In genomic region chr2:200199576-200200263, GRCh38 we compare ENCODE assay signal across 12 cellular contexts.
DNase-seq lines count a peak whose midpoint lies in the region; ATAC-seq, FAIRE-seq and TF ChIP-seq lines count a peak whose summit lies in the region.
"Had no signal": no experiment of that assay in that cellular context is flagged by ENCODE, and none has a peak within 500 bp of the region (broad histone marks: within the 10 kb centered on the region; RNA-seq: fewer than 3 reads in every experiment).

No MANE protein-coding gene starts in this region.

- TF ChIP-seq RAD21 in K562 (CRISPR knock-in tag; conservative IDR thresholded peaks at IDR 0.05 in 1 of 2, IDR thresholded peaks at IDR 0.05 in 1 of 2): no peak

- no peaks in the 10 kb centered on the region for H3K36me3 ChIP-seq in Loucy (ENCODE audit: insufficient read depth, low read length)
- no peaks in the 10 kb centered on the region for H3K36me3 ChIP-seq in K562 (ENCODE audit: control insufficient read depth, insufficient read depth, low read length)
- H3K36me3 ChIP-seq in upper lobe of right lung: no peaks in the 10 kb centered on the region

- in situ Hi-C loops in K562 (cut with MboI): no loop called here

- H3F3A ChIP-seq in Loucy (ENCODE audit: low read depth): no peaks in the 10 kb centered on the region

- BruUV-seq in K562 (replicated peaks; lab: Mats Ljungman, UMichigan): no TSS peak

- no peaks in the 10 kb centered on the region for H3K9me2 ChIP-seq in Loucy (replicated peaks; ENCODE audit: low read depth, low read length)

- H3K4me2 ChIP-seq in Loucy (ENCODE audit: low read depth, low read length, poor library complexity, severe bottlenecking) (no peak overlapping the region), K562 (ENCODE audit: insufficient read depth, low read length) (no peak overlapping the region)
- H3K4me2 ChIP-seq: KMS-11 had no signal

- no peaks in the 10 kb centered on the region for H3K79me2 ChIP-seq in Loucy (ENCODE audit: insufficient read depth, low read length)
- H3K79me2 ChIP-seq in K562 (ENCODE audit: control insufficient read depth, insufficient read depth, low read length): no peaks in the 10 kb centered on the region

- H3K4me3 ChIP-seq in Loucy (ENCODE audit: low read length, poor library complexity, severe bottlenecking) (no peak overlapping the region), K562 (no peak overlapping the region), upper lobe of right lung (no peak overlapping the region)

- TF ChIP-seq CTCF in Loucy (conservative IDR thresholded peaks at IDR 0.05; ENCODE audit: low read length) (peak; percentile 50), K562 (IDR thresholded peaks at IDR 0.05 in 2 of 3, conservative IDR thresholded peaks at IDR 0.05 in 1 of 3; ENCODE audit: insufficient read depth in 2 of 3, low read depth in 1 of 3, low read length in 3 of 3) (peak in 2 of 3 experiments; percentile 25 to 27; a peak in 2 of 6 replicates), upper lobe of right lung (IDR thresholded peaks at IDR 0.05) (no peak)

- ATAC-seq in K562 (no peak), upper lobe of right lung (peak; percentile 39), HG02870 (IDR thresholded peaks at IDR 0.05; ENCODE audit: unreplicated experiment) (no peak)

- intact Hi-C loops in K562 (cut with micrococcal nuclease) (loop anchor here (10.0 kb wide), 1 partner anchor 215 kb away; no protein-coding TSS in a partner anchor), upper lobe of right lung (cut with DNase I) (no loop called here)

- no peak for TF ChIP-seq POLR2A in K562 (conservative IDR thresholded peaks at IDR 0.05)

- peak overlapping the region; percentile 72 for H2AFZ ChIP-seq in Loucy (ENCODE audit: low read length)
- no peak overlapping the region for H2AFZ ChIP-seq in K562 (ENCODE audit: low read depth, low read length)

- 33% methylated on average over 3 of the region's 4 CpGs for WGBS in K562 (ENCODE audit: insufficient coverage, low coverage, missing lambda C conversion rate)

- H3K9ac ChIP-seq in Loucy (ENCODE audit: low read depth, low read length, poor library complexity, severe bottlenecking): no peak overlapping the region
- H3K9ac ChIP-seq in K562 (ENCODE audit: insufficient read depth in 1 of 2, low read depth in 2 of 2, low read length in 2 of 2): no peak overlapping the region
- H3K9ac ChIP-seq: KMS-11 had no signal

- CTCF ChIA-PET in K562 (lab: Yijun Ruan, JAX; ENCODE audit: low intra/inter-chr PET ratio): no interaction called here

- no peak for FAIRE-seq in K562 (lab: Jason Lieb, UNC)
- FAIRE-seq: GM18507 had no signal

- H4K20me1 ChIP-seq in Loucy (ENCODE audit: insufficient read depth, low read length, poor library complexity, severe bottlenecking): no peaks in the 10 kb centered on the region
- H4K20me1 ChIP-seq in K562 (replicated peaks; ENCODE audit: control insufficient read depth, insufficient read depth, low read length): no peaks in the 10 kb centered on the region

- POLR2A ChIA-PET in K562 (lab: Yijun Ruan, JAX): no interaction called here

- no peaks in the 10 kb centered on the region for H3K4me1 ChIP-seq in Loucy (ENCODE audit: insufficient read depth, low read length, poor library complexity, severe bottlenecking)
- no peaks in the 10 kb centered on the region; a peak in 1 of 5 replicates for H3K4me1 ChIP-seq in K562 (replicated peaks in 1 of 2; ENCODE audit: control insufficient read depth in 2 of 2, insufficient read depth in 2 of 2, low read length in 2 of 2)
- H3K4me1 ChIP-seq in upper lobe of right lung: no peaks in the 10 kb centered on the region

- no peak for TF ChIP-seq EP300 in K562 (IDR thresholded peaks at IDR 0.05; ENCODE audit: low read length)

- DNase-seq in stimulated activated CD4-positive, alpha-beta T cell treated with anti-CD3 and anti-CD28 coated beads, Interleukin-1b, Interleukin-23, amount 100 ng/mL, for 48 hours: peak; percentile 14
- DNase-seq in stimulated activated CD4-positive, alpha-beta T cell treated with anti-CD3 and anti-CD28 coated beads, Interleukin-4, amount 100 ng/mL, for 24 hours: no peak
- DNase-seq in K562 (ENCODE audit: extremely low read depth in 1 of 4, low spot score in 3 of 4) (peak in 1 of 4 experiments; percentile 6), upper lobe of right lung (no peak), pons (ENCODE audit: low spot score) (no peak), NOMO-1 treated with DMSO at 0.1 percent for 48 hours (lab: John Stamatoyannopoulos, UW; ENCODE audit: unreplicated experiment) (no peak)
- DNase-seq: NCI-H526, T-helper 1 cell had no signal

- H3K27me3 ChIP-seq in Loucy (ENCODE audit: insufficient read depth, low read length, poor library complexity, severe bottlenecking): no peaks in the 10 kb centered on the region
- H3K27me3 ChIP-seq in K562 (ENCODE audit: control insufficient read depth in 2 of 2, insufficient read depth in 2 of 2, low read length in 2 of 2): no peaks in the 10 kb centered on the region; a peak in 1 of 5 replicates
- no peaks in the 10 kb centered on the region for H3K27me3 ChIP-seq in upper lobe of right lung

- H3K9me1 ChIP-seq in K562 (ENCODE audit: control insufficient read depth, insufficient read depth, low read length): no peaks in the 10 kb centered on the region

- H3K9me3 ChIP-seq in Loucy (ENCODE audit: insufficient read depth, low read depth, low read length) (no peaks in the 10 kb centered on the region), K562 (replicated peaks; ENCODE audit: control insufficient read depth, insufficient read depth, low read depth, low read length) (no peaks in the 10 kb centered on the region), upper lobe of right lung (no peaks in the 10 kb centered on the region)

- H3K27ac ChIP-seq in K562 (ENCODE audit: extremely low read depth, low read depth, low read length) (no peak overlapping the region), upper lobe of right lung (no peak overlapping the region)
- H3K27ac ChIP-seq: KMS-11 had no signal

TF ChIP-seq in K562, 482 proteins besides CTCF, POLR2A, EP300 and RAD21 (continues in another document):
- TF ChIP-seq ZNF431 (CRISPR knock-in tag; IDR thresholded peaks at IDR 0.05) (no peak), ZNF347 (CRISPR knock-in tag; IDR thresholded peaks at IDR 0.05; ENCODE audit: low read depth) (no peak), RBM14 (IDR thresholded peaks at IDR 0.05; ENCODE audit: borderline replicate concordance, insufficient read depth, low read depth, low read length) (no peak), CC2D1A (IDR thresholded peaks at IDR 0.05) (no peak), NCOA1 (IDR thresholded peaks at IDR 0.05; ENCODE audit: low read depth) (no peak), CCNT2 (IDR thresholded peaks at IDR 0.05; ENCODE audit: borderline replicate concordance, extremely low read depth, insufficient read length, low read depth, low read length) (no peak), MED1 (CRISPR knock-in tag; IDR thresholded peaks at IDR 0.05; ENCODE audit: borderline replicate concordance) (no peak), CEBPB (tag; IDR thresholded peaks at IDR 0.05) (no peak), MYBL2 (IDR thresholded peaks at IDR 0.05; ENCODE audit: low read depth) (no peak), MYBL2 (CRISPR knock-in tag; IDR thresholded peaks at IDR 0.05; ENCODE audit: borderline replicate concordance) (no peak), RHOXF2B (CRISPR knock-in tag; conservative IDR thresholded peaks at IDR 0.05) (no peak), NFE2L1 (tag; IDR thresholded peaks at IDR 0.05; ENCODE audit: borderline replicate concordance, low read depth) (no peak), ZNF696 (CRISPR knock-in tag; conservative IDR thresholded peaks at IDR 0.05) (no peak), PURB (CRISPR knock-in tag; IDR thresholded peaks at IDR 0.05; ENCODE audit: low read depth) (no peak), TFAM (CRISPR knock-in tag; conservative IDR thresholded peaks at IDR 0.05) (no peak)
- TF ChIP-seq, protein P1, sequence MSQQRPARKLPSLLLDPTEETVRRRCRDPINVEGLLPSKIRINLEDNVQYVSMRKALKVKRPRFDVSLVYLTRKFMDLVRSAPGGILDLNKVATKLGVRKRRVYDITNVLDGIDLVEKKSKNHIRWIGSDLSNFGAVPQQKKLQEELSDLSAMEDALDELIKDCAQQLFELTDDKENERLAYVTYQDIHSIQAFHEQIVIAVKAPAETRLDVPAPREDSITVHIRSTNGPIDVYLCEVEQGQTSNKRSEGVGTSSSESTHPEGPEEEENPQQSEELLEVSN (IDR thresholded peaks at IDR 0.05; ENCODE audit: borderline replicate concordance in 1 of 2, extremely low read depth in 1 of 2, insufficient read depth in 1 of 2, insufficient read length in 1 of 2, low read depth in 1 of 2, low read length in 1 of 2, poor library complexity in 1 of 2, severe bottlenecking in 1 of 2): no peak
- TF ChIP-seq, protein P2, sequence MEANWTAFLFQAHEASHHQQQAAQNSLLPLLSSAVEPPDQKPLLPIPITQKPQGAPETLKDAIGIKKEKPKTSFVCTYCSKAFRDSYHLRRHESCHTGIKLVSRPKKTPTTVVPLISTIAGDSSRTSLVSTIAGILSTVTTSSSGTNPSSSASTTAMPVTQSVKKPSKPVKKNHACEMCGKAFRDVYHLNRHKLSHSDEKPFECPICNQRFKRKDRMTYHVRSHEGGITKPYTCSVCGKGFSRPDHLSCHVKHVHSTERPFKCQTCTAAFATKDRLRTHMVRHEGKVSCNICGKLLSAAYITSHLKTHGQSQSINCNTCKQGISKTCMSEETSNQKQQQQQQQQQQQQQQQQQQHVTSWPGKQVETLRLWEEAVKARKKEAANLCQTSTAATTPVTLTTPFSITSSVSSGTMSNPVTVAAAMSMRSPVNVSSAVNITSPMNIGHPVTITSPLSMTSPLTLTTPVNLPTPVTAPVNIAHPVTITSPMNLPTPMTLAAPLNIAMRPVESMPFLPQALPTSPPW (CRISPR knock-in tag; IDR thresholded peaks at IDR 0.05): no peak
- TF ChIP-seq, protein P3, sequence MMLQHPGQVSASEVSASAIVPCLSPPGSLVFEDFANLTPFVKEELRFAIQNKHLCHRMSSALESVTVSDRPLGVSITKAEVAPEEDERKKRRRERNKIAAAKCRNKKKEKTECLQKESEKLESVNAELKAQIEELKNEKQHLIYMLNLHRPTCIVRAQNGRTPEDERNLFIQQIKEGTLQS (IDR thresholded peaks at IDR 0.05): no peak
- TF ChIP-seq, protein P3 (CRISPR knock-in tag; conservative IDR thresholded peaks at IDR 0.05): no peak
